ENCODE assay signal across 7 cellular contexts in genomic region chr7:5695037-5695708, GRCh38.
DNase-seq lines count a peak whose midpoint lies in the region; ATAC-seq and TF ChIP-seq lines count a peak whose summit lies in the region.

No MANE protein-coding gene starts in this region.

- H3K27me3 Mint-ChIP-seq in activated CD4-positive, alpha-beta memory T cell treated with anti-CD3 and anti-CD28 coated beads for 36 hours, result no peaks in the 10 kb centered on the region
- H3K27me3 Mint-ChIP-seq in endothelial cell (ENCODE audit: unreplicated experiment), result peaks cover 6% of the 10 kb centered on the region

- H3K9me3 Mint-ChIP-seq in activated CD4-positive, alpha-beta memory T cell treated with anti-CD3 and anti-CD28 coated beads for 36 hours, result no peaks in the 10 kb centered on the region
- H3K9me3 Mint-ChIP-seq in endothelial cell (ENCODE audit: unreplicated experiment), result no peaks in the 10 kb centered on the region

- peak overlapping the region; percentile 18 for H3K4me3 ChIP-seq in ovary
- H3K4me3 ChIP-seq in thyroid gland (replicated peaks in 1 of 3), result no peak overlapping the region
- no peak overlapping the region for H3K4me3 ChIP-seq in PC-3 (ENCODE audit: low read length)

- intact Hi-C loops in activated CD4-positive, alpha-beta memory T cell treated with anti-CD3 and anti-CD28 coated beads for 36 hours (cut with micrococcal nuclease), result loop anchor here (2.0 kb wide), 1 partner anchor 52 kb away; no protein-coding TSS in a partner anchor
- intact Hi-C loops in ovary (cut with DNase I), result no loop called here
- intact Hi-C loops in thyroid gland (cut with DNase I), result no loop called here
- intact Hi-C loops in PC-3 (cut with micrococcal nuclease), result no loop called here

- ATAC-seq in GM19023 (IDR thresholded peaks at IDR 0.05; ENCODE audit: unreplicated experiment), result peak; percentile 45
- peak; percentile 38 for ATAC-seq in HG03457 (IDR thresholded peaks at IDR 0.05; ENCODE audit: unreplicated experiment)
- ATAC-seq in PC-3, result no peak

- H3K4me3 Mint-ChIP-seq in activated CD4-positive, alpha-beta memory T cell treated with anti-CD3 and anti-CD28 coated beads for 36 hours, result peak overlapping the region; percentile 80
- no peak overlapping the region for H3K4me3 Mint-ChIP-seq in endothelial cell (ENCODE audit: unreplicated experiment)

- peak overlapping the region; percentile 14 to 71 for H3K27ac ChIP-seq in ovary
- peak overlapping the region; percentile 29 to 95 (median 85) for H3K27ac ChIP-seq in thyroid gland
- H3K27ac ChIP-seq in PC-3 (ENCODE audit: low read length), result no peak overlapping the region

- H3K36me3 Mint-ChIP-seq in activated CD4-positive, alpha-beta memory T cell treated with anti-CD3 and anti-CD28 coated beads for 36 hours, result peaks cover 46% of the 10 kb centered on the region
- peaks cover 12% of the 10 kb centered on the region for H3K36me3 Mint-ChIP-seq in endothelial cell (ENCODE audit: low read depth, unreplicated experiment)

- no peak overlapping the region for H2AFZ ChIP-seq in PC-3 (ENCODE audit: low read length)

- no peaks in the 10 kb centered on the region for H3K27me3 ChIP-seq in ovary
- no peaks in the 10 kb centered on the region for H3K27me3 ChIP-seq in thyroid gland
- H3K27me3 ChIP-seq in PC-3 (ENCODE audit: low read length), result no peaks in the 10 kb centered on the region

- no peaks in the 10 kb centered on the region for H3K9me2 ChIP-seq in PC-3 (replicated peaks; ENCODE audit: low read length)

- no peaks in the 10 kb centered on the region for H4K20me1 ChIP-seq in PC-3 (ENCODE audit: low read length)

- TF ChIP-seq CTCF in endothelial cell (IDR thresholded peaks at IDR 0.05; ENCODE audit: unreplicated experiment) (no peak), ovary (IDR thresholded peaks at IDR 0.05) (no peak), thyroid gland (IDR thresholded peaks at IDR 0.05) (no peak), PC-3 (conservative IDR thresholded peaks at IDR 0.05; ENCODE audit: low read depth, low read length) (no peak)

- H3F3A ChIP-seq in PC-3 (ENCODE audit: low read length, unreplicated experiment), result peaks cover 9% of the 10 kb centered on the region

- no peak overlapping the region for H3K4me2 ChIP-seq in PC-3 (ENCODE audit: low read length)

- TF ChIP-seq POLR2A in ovary (IDR thresholded peaks at IDR 0.05) (no peak), thyroid gland (IDR thresholded peaks at IDR 0.05) (no peak)

- H3K79me2 ChIP-seq in PC-3 (ENCODE audit: low read length), result peaks cover 28% of the 10 kb centered on the region

- H3K4me1 ChIP-seq in ovary (ENCODE audit: insufficient read depth) (peaks cover 67% of the 10 kb centered on the region), thyroid gland (peaks cover 55 to 70% of the 10 kb centered on the region in 2 donors), PC-3 (ENCODE audit: insufficient read depth, low read length) (peaks cover 44% of the 10 kb centered on the region)

- CTCF ChIA-PET in activated CD4-positive, alpha-beta memory T cell treated with anti-CD3 and anti-CD28 coated beads for 36 hours (lab: Charles Lee), result interaction anchor here (1.4 to 6.2 kb wide), 5 partner anchors 10 to 200 kb away, joined by 3 to 31 read pairs (median 5); no protein-coding TSS in a partner anchor
- CTCF ChIA-PET in PC-3 (lab: Charles Lee), result interaction anchor here (0.6 kb wide), 1 partner anchor 17 kb away, joined by 3 read pairs; no protein-coding TSS in a partner anchor

- no peak for TF ChIP-seq EP300 in ovary (IDR thresholded peaks at IDR 0.05)

- H3K9me3 ChIP-seq in ovary, result no peaks in the 10 kb centered on the region
- no peaks in the 10 kb centered on the region for H3K9me3 ChIP-seq in thyroid gland
- no peaks in the 10 kb centered on the region for H3K9me3 ChIP-seq in PC-3 (ENCODE audit: low read length)

- no TSS peak for BruUV-seq in PC-3 (replicated peaks; lab: Mats Ljungman, UMichigan)

- peak overlapping the region; percentile 90 for H3K27ac Mint-ChIP-seq in activated CD4-positive, alpha-beta memory T cell treated with anti-CD3 and anti-CD28 coated beads for 36 hours
- H3K27ac Mint-ChIP-seq in endothelial cell (ENCODE audit: unreplicated experiment), result peak overlapping the region; percentile 67

- POLR2A ChIA-PET in activated CD4-positive, alpha-beta memory T cell treated with anti-CD3 and anti-CD28 coated beads for 36 hours (lab: Charles Lee), result no interaction called here
- POLR2A ChIA-PET in PC-3 (lab: Charles Lee; ENCODE audit: unreplicated experiment), result no interaction called here

- peaks cover 99% of the 10 kb centered on the region for H3K4me1 Mint-ChIP-seq in activated CD4-positive, alpha-beta memory T cell treated with anti-CD3 and anti-CD28 coated beads for 36 hours (ENCODE audit: low read depth)
- H3K4me1 Mint-ChIP-seq in endothelial cell (ENCODE audit: unreplicated experiment), result peaks cover 98% of the 10 kb centered on the region

- no peak overlapping the region for H3K9ac ChIP-seq in PC-3 (ENCODE audit: low read length)

- 26 to 34% (median 33%) methylated on average over 19 of the region's 19 CpGs for WGBS in ovary, 3 donors
- WGBS in thyroid gland, 2 donors, result 77 to 82% methylated on average over 19 of the region's 19 CpGs

- no peaks in the 10 kb centered on the region for H3K36me3 ChIP-seq in ovary
- no peaks in the 10 kb centered on the region for H3K36me3 ChIP-seq in thyroid gland
- H3K36me3 ChIP-seq in PC-3 (ENCODE audit: low read depth, low read length), result no peaks in the 10 kb centered on the region

- peak; percentile 87 for DNase-seq in activated CD4-positive, alpha-beta memory T cell treated with anti-CD3 and anti-CD28 coated beads for 36 hours
- no peak for DNase-seq in endothelial cell (ENCODE audit: low spot score)
- peak in 2 of 5 donors; percentile 36 to 48 for DNase-seq in ovary
- no peak for DNase-seq in thyroid gland
- DNase-seq in PC-3, result no peak
